Comparison of ENCODE assay signal across 8 cellular contexts in the genomic region with DNA sequence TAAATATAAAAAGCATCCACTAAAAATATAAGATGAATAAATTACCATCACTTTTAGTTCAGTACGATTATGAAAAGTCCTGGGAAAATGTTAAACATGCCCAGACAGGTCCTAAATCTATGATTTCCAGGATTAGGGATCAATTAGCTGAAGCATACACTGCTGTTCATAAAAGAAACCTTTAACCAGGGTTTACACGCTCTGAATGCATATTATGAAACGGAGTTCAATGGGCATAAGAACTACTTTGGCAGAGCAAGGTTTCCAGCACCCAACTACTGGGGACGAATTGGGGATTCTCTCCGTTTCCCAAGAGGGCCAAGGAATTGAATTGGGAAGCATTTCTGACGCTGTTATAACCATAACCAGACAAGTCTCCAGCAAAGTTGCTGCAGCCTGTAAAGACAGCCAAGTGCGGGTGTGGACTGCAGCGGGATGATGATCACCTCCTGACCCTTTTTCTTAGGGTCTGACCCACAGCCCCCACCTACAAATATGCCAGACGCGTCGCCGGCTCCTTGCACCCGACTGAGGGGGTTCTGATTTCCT. TPM values are rescaled to one million over a fixed set of nuclear protein-coding genes. Genes with fewer than 3 reads are reported as not detected.
DNase-seq lines count a peak whose midpoint lies in the region; ATAC-seq, FAIRE-seq and TF ChIP-seq lines count a peak whose summit lies in the region.

No MANE protein-coding gene starts in this region.

- H3K79me1 ChIP-seq in mesendoderm (ENCODE audit: low read length): no peaks in the 10 kb centered on the region

- H4K5ac ChIP-seq in mesendoderm (ENCODE audit: low read length): no peak overlapping the region

- H4K8ac ChIP-seq in mesendoderm (ENCODE audit: low read depth, low read length): no peak overlapping the region

- H3K9ac ChIP-seq in HUES48 (ENCODE audit: low read depth, low read length) (peak overlapping the region; percentile 57; the same call in 1 of the 2 replicates), mesendoderm (ENCODE audit: low read length) (peak overlapping the region; percentile 87)

- H3K27me3 ChIP-seq in HUES48 (ENCODE audit: control insufficient read depth, insufficient read depth, low read length) (no peaks in the 10 kb centered on the region), mesendoderm (ENCODE audit: insufficient read depth, low read length, poor library complexity) (no peaks in the 10 kb centered on the region)

- H3K4ac ChIP-seq in mesendoderm (ENCODE audit: low read depth, low read length): no peak overlapping the region

- no peaks in the 10 kb centered on the region for H3K9me3 Mint-ChIP-seq in brain

- WGBS in A549 (ENCODE audit: missing lambda C conversion rate): 1% methylated on average over 11 of the region's 13 CpGs
- WGBS in mesendoderm (ENCODE audit: extremely low coverage, insufficient coverage, low lambda C conversion rate): no CpG with 5 or more reads among the region's 13 CpGs

- H3K18ac ChIP-seq in mesendoderm (ENCODE audit: low read length): no peak overlapping the region

- H3K79me2 ChIP-seq in mesendoderm (ENCODE audit: control insufficient read depth, insufficient read depth, low read length): peaks cover 27% of the 10 kb centered on the region

- H3K4me1 ChIP-seq in A549 (peaks cover 43% of the 10 kb centered on the region), HUES48 (ENCODE audit: control insufficient read depth, insufficient read depth, low read length) (peaks cover 36% of the 10 kb centered on the region), mesendoderm (ENCODE audit: control insufficient read depth, low read depth, low read length) (peaks cover 6% of the 10 kb centered on the region)

- no peak overlapping the region for H2BK5ac ChIP-seq in mesendoderm (ENCODE audit: low read length)

- no peak for TF ChIP-seq POLR2A in A549 (IDR thresholded peaks at IDR 0.05; ENCODE audit: low read length)

- no peak for FAIRE-seq in A549 (lab: Jason Lieb, UNC)

- no peak for TF ChIP-seq RAD21 in A549 (conservative IDR thresholded peaks at IDR 0.05 in 1 of 2, IDR thresholded peaks at IDR 0.05 in 1 of 2)

- no peak overlapping the region for H2BK120ac ChIP-seq in mesendoderm (ENCODE audit: low read depth, low read length)

- TF ChIP-seq CTCF in A549 (IDR thresholded peaks at IDR 0.05) (no peak), brain (conservative IDR thresholded peaks at IDR 0.05) (no peak)

- H3K36me3 Mint-ChIP-seq in brain: peaks cover 8% of the 10 kb centered on the region

- H3K9me3 ChIP-seq in A549 (no peaks in the 10 kb centered on the region), HUES48 (ENCODE audit: control insufficient read depth, insufficient read depth, low read length) (no peaks in the 10 kb centered on the region)

- H3K4me1 Mint-ChIP-seq in brain: peaks cover 61% of the 10 kb centered on the region

- H3K36me3 ChIP-seq in HUES48 (ENCODE audit: control insufficient read depth, insufficient read depth, low read length) (peaks cover 31% of the 10 kb centered on the region), mesendoderm (ENCODE audit: control insufficient read depth, insufficient read depth, low read length) (no peaks in the 10 kb centered on the region)

- H2AK5ac ChIP-seq in mesendoderm (ENCODE audit: low read length): no peak overlapping the region

- peak; percentile 0 to 5; a peak in 3 of 6 replicates for ATAC-seq in A549
- ATAC-seq in HG02870 (IDR thresholded peaks at IDR 0.05; ENCODE audit: unreplicated experiment): no peak
- ATAC-seq in GM19023 (IDR thresholded peaks at IDR 0.05; ENCODE audit: unreplicated experiment): no peak

- TF ChIP-seq EP300 in A549 (IDR thresholded peaks at IDR 0.05): no peak

- H3K23ac ChIP-seq in mesendoderm (ENCODE audit: low read length): peak overlapping the region; percentile 70

- peak overlapping the region; percentile 95 to 96 for H3K27ac ChIP-seq in A549
- H3K27ac ChIP-seq in HUES48 (ENCODE audit: low read depth, low read length): no peak overlapping the region
- no peak overlapping the region for H3K27ac ChIP-seq in mesendoderm (ENCODE audit: low read depth, low read length)

- H3K4me3 ChIP-seq in A549 (peak overlapping the region; percentile 91), HUES48 (ENCODE audit: low read depth, low read length) (peak overlapping the region; percentile 81), mesendoderm (ENCODE audit: low read length) (peak overlapping the region; percentile 86)

- H3K56ac ChIP-seq in mesendoderm (ENCODE audit: low read length): peak overlapping the region; percentile 91

- peak overlapping the region; percentile 79 to 95 (median 93) for H3K27ac Mint-ChIP-seq in brain

- POLR2A ChIA-PET in A549 (lab: Yijun Ruan, JAX): interaction anchor here (1.0 to 1.2 kb wide), 2 partner anchors 63 to 195 kb away, joined by 3 to 4 read pairs; no protein-coding TSS in a partner anchor

- CTCF ChIA-PET in A549 (lab: Yijun Ruan, JAX): interaction anchor here (0.8 to 1.8 kb wide), 6 partner anchors 25 to 78 kb away, joined by 3 to 8 read pairs (median 5); no protein-coding TSS in a partner anchor

- peaks cover 20% of the 10 kb centered on the region for H3K27me3 Mint-ChIP-seq in brain

- H3K4me3 Mint-ChIP-seq in brain: peak overlapping the region; percentile 95 to 98 (median 97)

- H2BK15ac ChIP-seq in mesendoderm (replicated peaks; ENCODE audit: low read depth): no peak overlapping the region

- H3K4me2 ChIP-seq in A549: peak overlapping the region; percentile 94
- H3K4me2 ChIP-seq in mesendoderm (ENCODE audit: low read length): peak overlapping the region; percentile 45

- DNase-seq in A549 (ENCODE audit: low read depth in 1 of 2, low spot score in 1 of 2): no peak
- DNase-seq in mesendoderm: no peak
- DNase-seq in SIG-M5 (lab: John Stamatoyannopoulos, UW): no peak
- no peak for DNase-seq in NCI-H2227 treated with DMSO at 0.1 percent for 48 hours (lab: John Stamatoyannopoulos, UW)

TF ChIP-seq in A549, 52 proteins besides CTCF, POLR2A, EP300 and RAD21:
- TF ChIP-seq CHD4 (IDR thresholded peaks at IDR 0.05; ENCODE audit: borderline replicate concordance) (no peak), JUNB (IDR thresholded peaks at IDR 0.05) (no peak), FOSL2 (IDR thresholded peaks at IDR 0.05) (no peak), FOSL2 (CRISPR knock-in tag; IDR thresholded peaks at IDR 0.05) (no peak), GATA3 (IDR thresholded peaks at IDR 0.05; ENCODE audit: borderline replicate concordance) (no peak), KDM1A (IDR thresholded peaks at IDR 0.05; ENCODE audit: low read depth) (no peak)
- TF ChIP-seq, protein P1, sequence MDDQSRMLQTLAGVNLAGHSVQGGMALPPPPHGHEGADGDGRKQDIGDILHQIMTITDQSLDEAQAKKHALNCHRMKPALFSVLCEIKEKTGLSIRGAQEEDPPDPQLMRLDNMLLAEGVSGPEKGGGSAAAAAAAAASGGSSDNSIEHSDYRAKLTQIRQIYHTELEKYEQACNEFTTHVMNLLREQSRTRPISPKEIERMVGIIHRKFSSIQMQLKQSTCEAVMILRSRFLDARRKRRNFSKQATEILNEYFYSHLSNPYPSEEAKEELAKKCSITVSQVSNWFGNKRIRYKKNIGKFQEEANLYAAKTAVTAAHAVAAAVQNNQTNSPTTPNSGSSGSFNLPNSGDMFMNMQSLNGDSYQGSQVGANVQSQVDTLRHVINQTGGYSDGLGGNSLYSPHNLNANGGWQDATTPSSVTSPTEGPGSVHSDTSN (IDR thresholded peaks at IDR 0.05): no peak
TF ChIP-seq in A549: peak in this region for 0.

RNA-seq across cellular contexts. Expression of a gene that starts 1.6 kb away (rescaled TPM):
- polyA plus RNA-seq in A549 (2011; rRNA removed) (18.4 and 20.6 TPM in 2 replicates), A549 (2017; fragmentation: RNase III; extraction: RNeasy Plus Mini Kit Qiagen cat#74134 plus additional on column Dnase treatment) (24.3 to 27.0 TPM (median 26.6 TPM) in 3 replicates), brain (ENCODE audit: insufficient read depth, low read depth, low replicate concordance) (3.7 TPM)
- polyA plus RNA-seq in A549 (2012; cell fraction: cytosol; rRNA removed): 4.1 and 4.9 TPM in 2 replicates
- 6.0 and 7.5 TPM in 2 replicates for polyA plus RNA-seq in A549 (2012; cell fraction: nucleus; rRNA removed)
- 11.9 and 13.1 TPM in 2 replicates for polyA minus RNA-seq in A549 (2011; rRNA and poly(A)+ RNA removed)
- polyA plus RNA-seq in mesendoderm (2013, experiment 1 of 2): 11.3 TPM
- 10.4 TPM for polyA plus RNA-seq in mesendoderm (2013, experiment 2 of 2)

Comparison
In these comparisons a context has a peak if more than half of its experiments do, and no peak if none do; other contexts are left out.
1. ATAC-seq: peak in A549 (2 of 2); none in HG02870 (single experiment) and GM19023 (single experiment).
2. H3K27ac ChIP-seq: peak in A549 (2 of 2); none in HUES48 (single experiment) and mesendoderm (single experiment).
3. Peak in every context shown above with its lines, with median percentiles within 50 percentile points of each other: H3K4me3 ChIP-seq.